ENCODE assay signal across 9 cellular contexts in genomic region chr2:55718165-55719008, GRCh38.
A peak's percentile ranks its signal among the peaks of the same experiment; 100 is the strongest.
DNase-seq lines count a peak whose midpoint lies in the region; ATAC-seq and TF ChIP-seq lines count a peak whose summit lies in the region.
"Had no signal": no experiment of that assay in that cellular context is flagged by ENCODE, and none has a peak within 500 bp of the region (broad histone marks: within the 10 kb centered on the region; RNA-seq: fewer than 3 reads in every experiment).

No MANE protein-coding gene starts in this region.

- intact Hi-C loops in tibial artery (cut with DNase I; ENCODE audit: low total_unique reads): loop anchor here (5.0 to 10.0 kb wide), 3 partner anchors 46 to 414 kb away; no protein-coding TSS in a partner anchor

- peaks cover 0 to 18% of the 10 kb centered on the region in 2 donors for H3K27me3 Mint-ChIP-seq in effector memory CD8-positive, alpha-beta T cell

- no peaks in the 10 kb centered on the region for H3K4me1 ChIP-seq in HAP-1
- no peaks in the 10 kb centered on the region for H3K4me1 ChIP-seq in tibial artery

- no peak overlapping the region for H3K4me3 Mint-ChIP-seq in effector memory CD8-positive, alpha-beta T cell

- H3K36me3 Mint-ChIP-seq in effector memory CD8-positive, alpha-beta T cell (ENCODE audit: insufficient read depth): no peaks in the 10 kb centered on the region

- H3K4me3 ChIP-seq in HAP-1: no peak overlapping the region
- H3K4me3 ChIP-seq in tibial artery: no peak overlapping the region
- H3K4me3 ChIP-seq: BLaER1 treated with 17β-estradiol and CSF1 and Interleukin-3, amounts not matched to agents 10 nM and 100 nM had no signal

- H3K27ac ChIP-seq in tibial artery: no peak overlapping the region
- H3K27ac ChIP-seq: BLaER1 treated with 17β-estradiol and CSF1 and Interleukin-3, amounts not matched to agents 10 nM and 100 nM had no signal

- H3K36me3 ChIP-seq in HAP-1 (replicated peaks) (no peaks in the 10 kb centered on the region), tibial artery (no peaks in the 10 kb centered on the region)
- H3K36me3 ChIP-seq: BLaER1 treated with 17β-estradiol and CSF1 and Interleukin-3, amounts not matched to agents 10 nM and 100 nM had no signal

- peak; percentile 29 for ATAC-seq in effector memory CD8-positive, alpha-beta T cell (replicated peaks)

- no peaks in the 10 kb centered on the region for H3K9me3 Mint-ChIP-seq in effector memory CD8-positive, alpha-beta T cell

- peak; percentile 78 to 82 for TF ChIP-seq CTCF in tibial artery (IDR thresholded peaks at IDR 0.05)

- DNase-seq in DMS153 treated with DMSO at 0.1 percent for 48 hours (lab: John Stamatoyannopoulos, UW; ENCODE audit: unreplicated experiment) (peak; percentile 68), DMS153 (lab: John Stamatoyannopoulos, UW) (no peak), HAP-1 (ENCODE audit: low spot score in 2 of 2) (peak; percentile 42 to 81), NCI-H1694 treated with DMSO at 0.1 percent for 48 hours (lab: John Stamatoyannopoulos, UW) (peak; percentile 60), T1000 (lab: John Stamatoyannopoulos, UW) (peak; percentile 25), midbrain (lab: John Stamatoyannopoulos, UW) (peak; percentile 78), tibial artery (peak in 1 of 2 donors; percentile 57)
- peak; percentile 33 to 46 (median 34) for DNase-seq in effector memory CD8-positive, alpha-beta T cell

- no peaks in the 10 kb centered on the region for H3K9me3 ChIP-seq in HAP-1
- H3K9me3 ChIP-seq in tibial artery: no peaks in the 10 kb centered on the region
- H3K9me3 ChIP-seq: BLaER1 treated with 17β-estradiol and CSF1 and Interleukin-3, amounts not matched to agents 10 nM and 100 nM had no signal

- H3K27me3 ChIP-seq in HAP-1 (ENCODE audit: low read depth) (0 out of 2 replicates have a peak, but pooled peaks cover 2% of the 10 kb centered on the region), tibial artery (no peaks in the 10 kb centered on the region)
- H3K27me3 ChIP-seq: BLaER1 treated with 17β-estradiol and CSF1 and Interleukin-3, amounts not matched to agents 10 nM and 100 nM had no signal

- no peak overlapping the region for H3K27ac Mint-ChIP-seq in effector memory CD8-positive, alpha-beta T cell

- in situ Hi-C loops in HAP-1 (cut with MboI; ENCODE audit: low sequenced_read_pairs): loop anchor here (10.0 to 25.0 kb wide), 2 partner anchors 244 to 406 kb away; no protein-coding TSS in a partner anchor

- no peaks in the 10 kb centered on the region for H3K4me1 Mint-ChIP-seq in effector memory CD8-positive, alpha-beta T cell (ENCODE audit: low read depth in 2 of 2)
